ENCODE assay signal across 8 cellular contexts in genomic region chr20:33684533-33685327, GRCh38. TPM values are rescaled to one million over a fixed set of nuclear protein-coding genes. Genes with fewer than 3 reads are reported as not detected.
DNase-seq lines count a peak whose midpoint lies in the region; ATAC-seq and TF ChIP-seq lines count a peak whose summit lies in the region.

No MANE protein-coding gene starts in this region.

- peaks cover 40% of the 10 kb centered on the region for H3K4me1 ChIP-seq in OCI-LY3 (ENCODE audit: low read length)
- H3K4me1 ChIP-seq in esophagus (ENCODE audit: control insufficient read depth in 2 of 2, insufficient read depth in 2 of 2, low read length in 1 of 2), result peaks cover 2 to 9% of the 10 kb centered on the region in 2 donors

- no peak for DNase-seq in activated naive CD4-positive, alpha-beta T cell treated with anti-CD3 and anti-CD28 coated beads for 36 hours
- no peak for DNase-seq in activated naive CD4-positive, alpha-beta T cell treated with Interleukin-2 at 50 U/mL for 16 hours
- no peak for DNase-seq in stimulated activated naive B cell treated with anti-CD40 and anti-IgM and Interleukin-4, amounts not matched to agents 10 μg/mL and 1 μg/mL and 100 μg/mL, for 72 hours
- DNase-seq in cerebellar cortex (ENCODE audit: low spot score) (no peak), ureter (ENCODE audit: low spot score) (no peak)

- CTCF ChIA-PET in activated naive CD4-positive, alpha-beta T cell treated with anti-CD3 and anti-CD28 coated beads for 36 hours (lab: Charles Lee), result interaction anchor here (0.8 to 1.7 kb wide), 3 partner anchors 16 to 194 kb away, joined by 3 to 13 read pairs (median 3); partner anchors contain the start of gene CBFA2T2

- peaks cover 39% of the 10 kb centered on the region for H3K36me3 Mint-ChIP-seq in activated naive CD4-positive, alpha-beta T cell treated with anti-CD3 and anti-CD28 coated beads for 36 hours (ENCODE audit: low read depth)
- H3K36me3 Mint-ChIP-seq in stimulated activated naive B cell treated with anti-CD40 and anti-IgM and Interleukin-4, amounts not matched to agents 10 μg/mL and 1 μg/mL and 100 μg/mL, for 72 hours, result peaks cover 8 to 16% of the 10 kb centered on the region in 2 donors

- TF ChIP-seq CTCF in OCI-LY3 (IDR thresholded peaks at IDR 0.05; ENCODE audit: low read depth, low read length), result no peak

- H3K9me3 ChIP-seq in OCI-LY3 (ENCODE audit: insufficient read depth, low read length) (no peaks in the 10 kb centered on the region), esophagus (ENCODE audit: control insufficient read depth in 2 of 2, insufficient read depth in 1 of 2, low read depth in 1 of 2, low read length in 1 of 2) (no peaks in the 10 kb centered on the region)

- H3K4me3 Mint-ChIP-seq in activated naive CD4-positive, alpha-beta T cell treated with anti-CD3 and anti-CD28 coated beads for 36 hours, result peak overlapping the region; percentile 87
- peak overlapping the region; percentile 88 to 90 for H3K4me3 Mint-ChIP-seq in stimulated activated naive B cell treated with anti-CD40 and anti-IgM and Interleukin-4, amounts not matched to agents 10 μg/mL and 1 μg/mL and 100 μg/mL, for 72 hours

- H3K79me2 ChIP-seq in OCI-LY3 (ENCODE audit: low read length), result peaks cover 63% of the 10 kb centered on the region

- 30 to 41% methylated on average over 10 of the region's 10 CpGs for WGBS in esophagus, 2 donors

- no peaks in the 10 kb centered on the region for H3K9me3 Mint-ChIP-seq in activated naive CD4-positive, alpha-beta T cell treated with anti-CD3 and anti-CD28 coated beads for 36 hours
- no peaks in the 10 kb centered on the region for H3K9me3 Mint-ChIP-seq in stimulated activated naive B cell treated with anti-CD40 and anti-IgM and Interleukin-4, amounts not matched to agents 10 μg/mL and 1 μg/mL and 100 μg/mL, for 72 hours

- no peak overlapping the region for H2AFZ ChIP-seq in OCI-LY3 (ENCODE audit: low read depth, low read length)

- peaks cover 69% of the 10 kb centered on the region for H3K4me1 Mint-ChIP-seq in activated naive CD4-positive, alpha-beta T cell treated with anti-CD3 and anti-CD28 coated beads for 36 hours (ENCODE audit: low read depth)
- peaks cover 27 to 49% of the 10 kb centered on the region in 2 donors for H3K4me1 Mint-ChIP-seq in stimulated activated naive B cell treated with anti-CD40 and anti-IgM and Interleukin-4, amounts not matched to agents 10 μg/mL and 1 μg/mL and 100 μg/mL, for 72 hours

- peak overlapping the region; percentile 96 for H3K4me3 ChIP-seq in OCI-LY3 (ENCODE audit: low read length)
- H3K4me3 ChIP-seq in esophagus (ENCODE audit: low read depth in 1 of 2, low read length in 2 of 2), result peak overlapping the region; percentile 43 to 80

- H3K4me2 ChIP-seq in OCI-LY3 (ENCODE audit: low read length), result peak overlapping the region; percentile 98

- no peaks in the 10 kb centered on the region for H3K27me3 Mint-ChIP-seq in activated naive CD4-positive, alpha-beta T cell treated with anti-CD3 and anti-CD28 coated beads for 36 hours (ENCODE audit: low read depth)
- H3K27me3 Mint-ChIP-seq in stimulated activated naive B cell treated with anti-CD40 and anti-IgM and Interleukin-4, amounts not matched to agents 10 μg/mL and 1 μg/mL and 100 μg/mL, for 72 hours, result no peaks in the 10 kb centered on the region

- ATAC-seq in stimulated activated naive B cell treated with anti-CD40 and anti-IgM and Interleukin-4, amounts not matched to agents 10 μg/mL and 1 μg/mL and 100 μg/mL, for 72 hours (replicated peaks), result no peak
- no peak for ATAC-seq in GM21723 (IDR thresholded peaks at IDR 0.05; ENCODE audit: unreplicated experiment)

- H3K27me3 ChIP-seq in OCI-LY3 (ENCODE audit: low read depth, low read length), result no peaks in the 10 kb centered on the region
- H3K27me3 ChIP-seq in esophagus (ENCODE audit: control insufficient read depth in 1 of 2, insufficient read depth in 2 of 2, low read length in 2 of 2), result no peaks in the 10 kb centered on the region

- H3K27ac ChIP-seq in OCI-LY3 (ENCODE audit: low read length) (peak overlapping the region; percentile 89), esophagus (ENCODE audit: low read depth in 2 of 2, low read length in 1 of 2) (peak overlapping the region; percentile 50 to 92)

- H3K9ac ChIP-seq in OCI-LY3 (ENCODE audit: low read length), result peak overlapping the region; percentile 96

- peak overlapping the region; percentile 44 for H3K27ac Mint-ChIP-seq in activated naive CD4-positive, alpha-beta T cell treated with anti-CD3 and anti-CD28 coated beads for 36 hours
- H3K27ac Mint-ChIP-seq in stimulated activated naive B cell treated with anti-CD40 and anti-IgM and Interleukin-4, amounts not matched to agents 10 μg/mL and 1 μg/mL and 100 μg/mL, for 72 hours, result peak overlapping the region; percentile 88

- H4K20me1 ChIP-seq in OCI-LY3 (ENCODE audit: insufficient read depth, low read length), result peaks cover 53% of the 10 kb centered on the region

- peaks cover 33% of the 10 kb centered on the region for H3K36me3 ChIP-seq in OCI-LY3 (replicated peaks; ENCODE audit: low read depth, low read length)
- H3K36me3 ChIP-seq in esophagus (ENCODE audit: control insufficient read depth in 2 of 2, insufficient read depth in 2 of 2, low read length in 1 of 2), result no peaks in the 10 kb centered on the region

- intact Hi-C loops in activated naive CD4-positive, alpha-beta T cell treated with anti-CD3 and anti-CD28 coated beads for 36 hours (cut with micrococcal nuclease), result loop anchor here (5.0 kb wide), 1 partner anchor 93 kb away; no protein-coding TSS in a partner anchor

RNA-seq across cellular contexts. Expression of gene E2F1, which starts 1.5 kb away (rescaled TPM):
- 10 to 100 TPM; 69.3 to 70.0 TPM for total RNA-seq in activated naive CD4-positive, alpha-beta T cell treated with anti-CD3 and anti-CD28 coated beads for 36 hours
- polyA plus RNA-seq in esophagus, result 1 to 10 TPM; 6.4 to 6.7 TPM
- 2.0 TPM for total RNA-seq in ureter

RNA-seq across cellular contexts. Expression of gene NECAB3, which starts 10.5 kb away (rescaled TPM):
- 10 to 100 TPM; 12.7 to 14.3 TPM for total RNA-seq in activated naive CD4-positive, alpha-beta T cell treated with anti-CD3 and anti-CD28 coated beads for 36 hours
- polyA plus RNA-seq in esophagus, result 10 to 100 TPM; 13.5 to 18.4 TPM
- total RNA-seq in ureter, result 38.6 TPM

RNA-seq across cellular contexts. Expression of gene ACTL10, which starts 18.0 kb away (rescaled TPM):
- total RNA-seq in activated naive CD4-positive, alpha-beta T cell treated with anti-CD3 and anti-CD28 coated beads for 36 hours, result 1 to 10 TPM in 1 of 2 experiments, under 1 TPM in 1; 0.96 to 1.0 TPM
- polyA plus RNA-seq in esophagus, result 1 to 10 TPM; 1.4 to 2.8 TPM
- total RNA-seq in ureter, result 3.6 TPM

RNA-seq across cellular contexts. Expression of gene C20orf144, which starts 22.6 kb away (rescaled TPM):
- total RNA-seq in activated naive CD4-positive, alpha-beta T cell treated with anti-CD3 and anti-CD28 coated beads for 36 hours, result under 1 TPM; 0.15 to 0.38 TPM
- under 1 TPM; 0.02 to 0.04 TPM for polyA plus RNA-seq in esophagus
- total RNA-seq in ureter, result not detected

RNA-seq across cellular contexts. Expression of gene PXMP4, which starts 35.4 kb away (rescaled TPM):
- total RNA-seq in activated naive CD4-positive, alpha-beta T cell treated with anti-CD3 and anti-CD28 coated beads for 36 hours, result 10 to 100 TPM in 1 of 2 experiments, 1 to 10 TPM in 1; 9.5 to 10.3 TPM
- 1 to 10 TPM; 5.4 to 5.8 TPM for polyA plus RNA-seq in esophagus
- 19.5 TPM for total RNA-seq in ureter

Comparison
In these comparisons a context has a peak if more than half of its experiments do, and no peak if none do; other contexts are left out.
1. RNA of gene E2F1, which starts 1.5 kb away (total RNA-seq): 69.3 to 70.0 TPM in activated naive CD4-positive, alpha-beta T cell treated with anti-CD3 and anti-CD28 coated beads for 36 hours; 2.0 TPM in ureter (single experiment); every median in the first group is over 10 times any median in the second.